ENCODE assay signal across 25 cellular contexts in genomic region chr1:234475166-234475793, GRCh38. TPM values are rescaled to one million over a fixed set of nuclear protein-coding genes. Genes with fewer than 3 reads are reported as not detected.
DNase-seq lines count a peak whose midpoint lies in the region; ATAC-seq and TF ChIP-seq lines count a peak whose summit lies in the region.
"Had no signal": no experiment of that assay in that cellular context is flagged by ENCODE, and none has a peak within 500 bp of the region (broad histone marks: within the 10 kb centered on the region; RNA-seq: fewer than 3 reads in every experiment).

No MANE protein-coding gene starts in this region.

- TF ChIP-seq RAD21 in neural cell (conservative IDR thresholded peaks at IDR 0.05): no peak

- H3K4me3 ChIP-seq in Jurkat, Clone E6-1 (ENCODE audit: low read length): peak overlapping the region; percentile 24
- H3K4me3 ChIP-seq in neural cell (ENCODE audit: low read length) (peak overlapping the region; percentile 37), tibial nerve (no peak overlapping the region)
- H3K4me3 ChIP-seq: coronary artery, heart right ventricle, sigmoid colon, transverse colon had no signal

- H3K27me3 ChIP-seq in neural cell (ENCODE audit: insufficient read depth, low read depth, low read length) (no peaks in the 10 kb centered on the region), tibial nerve (no peaks in the 10 kb centered on the region)
- H3K27me3 ChIP-seq: brain microvascular endothelial cell, heart right ventricle, transverse colon had no signal

- no peak overlapping the region for H3K27ac Mint-ChIP-seq in activated naive CD8-positive, alpha-beta T cell treated with anti-CD3 and anti-CD28 coated beads, Interleukin-2, amount 50 U/mL, for 24 hours
- H3K27ac Mint-ChIP-seq: T-cell had no signal

- no peak for TF ChIP-seq CTCF in neural cell (IDR thresholded peaks at IDR 0.05; ENCODE audit: poor library complexity, severe bottlenecking)
- no peak for TF ChIP-seq CTCF in tibial nerve (IDR thresholded peaks at IDR 0.05)

- peaks cover 3% of the 10 kb centered on the region for H3F3A ChIP-seq in neural cell (ENCODE audit: insufficient read depth, low read length, poor library complexity, severe bottlenecking)

- WGBS in tibial nerve, 2 donors: 76 to 82% methylated on average over 12 of the region's 12 CpGs

- H2AFZ ChIP-seq in neural cell (ENCODE audit: low read depth, low read length): no peak overlapping the region
- H2AFZ ChIP-seq: parathyroid adenoma had no signal

- no peak overlapping the region for H3K27ac ChIP-seq in neural cell (ENCODE audit: low read length)
- no peak overlapping the region for H3K27ac ChIP-seq in tibial nerve
- H3K27ac ChIP-seq: 22Rv1, brain microvascular endothelial cell, coronary artery, heart right ventricle, parathyroid adenoma, sigmoid colon, transverse colon had no signal

- no peak for ATAC-seq in activated naive CD8-positive, alpha-beta T cell treated with anti-CD3 and anti-CD28 coated beads, Interleukin-2, amount 50 U/mL, for 24 hours
- ATAC-seq: HCT116, heart right ventricle, Right ventricle myocardium inferior, T-cell had no signal

- H3K36me3 Mint-ChIP-seq in activated naive CD8-positive, alpha-beta T cell treated with anti-CD3 and anti-CD28 coated beads, Interleukin-2, amount 50 U/mL, for 24 hours (ENCODE audit: low read depth): peaks cover 20% of the 10 kb centered on the region

- H3K4me1 ChIP-seq in tibial nerve: peaks cover 0 to 21% (median 6%) of the 10 kb centered on the region in 4 donors
- H3K4me1 ChIP-seq: parathyroid adenoma had no signal

- H3K4me3 Mint-ChIP-seq in activated naive CD8-positive, alpha-beta T cell treated with anti-CD3 and anti-CD28 coated beads, Interleukin-2, amount 50 U/mL, for 24 hours: peak overlapping the region; percentile 21

- no peaks in the 10 kb centered on the region for H3K9me2 ChIP-seq in neural cell (ENCODE audit: insufficient read depth, low read length)

- no peaks in the 10 kb centered on the region for H3K9me3 ChIP-seq in neural cell (ENCODE audit: low read length)
- no peaks in the 10 kb centered on the region for H3K9me3 ChIP-seq in tibial nerve
- H3K9me3 ChIP-seq: heart right ventricle, sigmoid colon, transverse colon had no signal

- H3K9me3 Mint-ChIP-seq in activated naive CD8-positive, alpha-beta T cell treated with anti-CD3 and anti-CD28 coated beads, Interleukin-2, amount 50 U/mL, for 24 hours: no peaks in the 10 kb centered on the region
- H3K9me3 Mint-ChIP-seq: activated naive CD8-positive, alpha-beta T cell treated with anti-CD3 and anti-CD28 coated beads, Interleukin-2, amount 10 ng/mL, durations not matched to agents 7 days and 5 days; T-cell had no signal

- peaks cover 61% of the 10 kb centered on the region for H3K4me1 Mint-ChIP-seq in activated naive CD8-positive, alpha-beta T cell treated with anti-CD3 and anti-CD28 coated beads, Interleukin-2, amount 50 U/mL, for 24 hours

- H3K27me3 Mint-ChIP-seq in activated naive CD8-positive, alpha-beta T cell treated with anti-CD3 and anti-CD28 coated beads, Interleukin-2, amount 50 U/mL, for 24 hours: no peaks in the 10 kb centered on the region
- H3K27me3 Mint-ChIP-seq: activated naive CD8-positive, alpha-beta T cell treated with anti-CD3 and anti-CD28 coated beads, Interleukin-2, amount 10 ng/mL, durations not matched to agents 7 days and 5 days; T-cell had no signal

- no peaks in the 10 kb centered on the region for H4K20me1 ChIP-seq in neural cell (ENCODE audit: insufficient read depth)

- DNase-seq in DMS 273 (lab: John Stamatoyannopoulos, UW; ENCODE audit: unreplicated experiment) (peak; percentile 12), DMS 273 treated with DMSO at 0.1 percent for 48 hours (lab: John Stamatoyannopoulos, UW) (no peak), SHP77 (lab: John Stamatoyannopoulos, UW) (no peak), tibial nerve (ENCODE audit: low spot score in 2 of 2) (no peak), epidermal melanocyte (ENCODE audit: insufficient read length, low spot score) (no peak)
- peak; percentile 60 for DNase-seq in Jurkat, Clone E6-1 (ENCODE audit: low read depth, low spot score)
- no peak for DNase-seq in activated naive CD8-positive, alpha-beta T cell treated with anti-CD3 and anti-CD28 coated beads, Interleukin-2, amount 50 U/mL, for 24 hours
- DNase-seq: activated CD4-positive, alpha-beta T cell treated with anti-CD3 and anti-CD28 coated beads, Interleukin-2, amount 50 U/mL, for 4 hours; activated naive CD8-positive, alpha-beta T cell treated with anti-CD3 and anti-CD28 coated beads, Interleukin-2, amount 10 ng/mL, durations not matched to agents 7 days and 5 days; brain microvascular endothelial cell; heart right ventricle; islet precursor cell; NCI-H1048; NCI-H2081 treated with DMSO at 0.1 percent for 48 hours; NCI-H510A treated with DMSO at 0.1 percent for 48 hours; sigmoid colon; stimulated activated naive CD4-positive, alpha-beta T cell; T-cell; transverse colon had no signal

- TF ChIP-seq EP300 in neural cell (conservative IDR thresholded peaks at IDR 0.05; ENCODE audit: poor library complexity, severe bottlenecking) (no peak), tibial nerve (IDR thresholded peaks at IDR 0.05) (no peak)

- H3K36me3 ChIP-seq in neural cell (ENCODE audit: insufficient read depth, low read length) (no peaks in the 10 kb centered on the region), tibial nerve (peaks cover 0 to 9% (median 0%) of the 10 kb centered on the region in 3 donors)
- H3K36me3 ChIP-seq: brain microvascular endothelial cell, sigmoid colon, transverse colon had no signal

- no peak for TF ChIP-seq POLR2A in tibial nerve (IDR thresholded peaks at IDR 0.05)

- peaks cover 17% of the 10 kb centered on the region for H3K79me2 ChIP-seq in neural cell (replicated peaks; ENCODE audit: insufficient read depth, low read length)
- H3K79me2 ChIP-seq: parathyroid adenoma had no signal

- H3K4me2 ChIP-seq in neural cell (ENCODE audit: low read length): no peak overlapping the region

- no peak overlapping the region for H3K9ac ChIP-seq in neural cell (ENCODE audit: low read length)
- H3K9ac ChIP-seq: parathyroid adenoma had no signal

TF ChIP-seq in neural cell, 6 proteins besides CTCF, POLR2A, EP300 and RAD21:
- TF ChIP-seq EZH2 (IDR thresholded peaks at IDR 0.05; ENCODE audit: borderline replicate concordance, insufficient read depth, low read length, poor library complexity, severe bottlenecking): no peak
- TF ChIP-seq MXI1 (conservative IDR thresholded peaks at IDR 0.05; ENCODE audit: poor library complexity, severe bottlenecking): no peak
- TF ChIP-seq TAF1 (IDR thresholded peaks at IDR 0.05; ENCODE audit: low read depth): no peak
- TF ChIP-seq SMC3 (conservative IDR thresholded peaks at IDR 0.05; ENCODE audit: poor library complexity): no peak
- TF ChIP-seq POLR2AphosphoS5 (IDR thresholded peaks at IDR 0.05): no peak
- TF ChIP-seq, protein P1, sequence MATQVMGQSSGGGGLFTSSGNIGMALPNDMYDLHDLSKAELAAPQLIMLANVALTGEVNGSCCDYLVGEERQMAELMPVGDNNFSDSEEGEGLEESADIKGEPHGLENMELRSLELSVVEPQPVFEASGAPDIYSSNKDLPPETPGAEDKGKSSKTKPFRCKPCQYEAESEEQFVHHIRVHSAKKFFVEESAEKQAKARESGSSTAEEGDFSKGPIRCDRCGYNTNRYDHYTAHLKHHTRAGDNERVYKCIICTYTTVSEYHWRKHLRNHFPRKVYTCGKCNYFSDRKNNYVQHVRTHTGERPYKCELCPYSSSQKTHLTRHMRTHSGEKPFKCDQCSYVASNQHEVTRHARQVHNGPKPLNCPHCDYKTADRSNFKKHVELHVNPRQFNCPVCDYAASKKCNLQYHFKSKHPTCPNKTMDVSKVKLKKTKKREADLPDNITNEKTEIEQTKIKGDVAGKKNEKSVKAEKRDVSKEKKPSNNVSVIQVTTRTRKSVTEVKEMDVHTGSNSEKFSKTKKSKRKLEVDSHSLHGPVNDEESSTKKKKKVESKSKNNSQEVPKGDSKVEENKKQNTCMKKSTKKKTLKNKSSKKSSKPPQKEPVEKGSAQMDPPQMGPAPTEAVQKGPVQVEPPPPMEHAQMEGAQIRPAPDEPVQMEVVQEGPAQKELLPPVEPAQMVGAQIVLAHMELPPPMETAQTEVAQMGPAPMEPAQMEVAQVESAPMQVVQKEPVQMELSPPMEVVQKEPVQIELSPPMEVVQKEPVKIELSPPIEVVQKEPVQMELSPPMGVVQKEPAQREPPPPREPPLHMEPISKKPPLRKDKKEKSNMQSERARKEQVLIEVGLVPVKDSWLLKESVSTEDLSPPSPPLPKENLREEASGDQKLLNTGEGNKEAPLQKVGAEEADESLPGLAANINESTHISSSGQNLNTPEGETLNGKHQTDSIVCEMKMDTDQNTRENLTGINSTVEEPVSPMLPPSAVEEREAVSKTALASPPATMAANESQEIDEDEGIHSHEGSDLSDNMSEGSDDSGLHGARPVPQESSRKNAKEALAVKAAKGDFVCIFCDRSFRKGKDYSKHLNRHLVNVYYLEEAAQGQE (IDR thresholded peaks at IDR 0.05; ENCODE audit: borderline replicate concordance): no peak
TF ChIP-seq in neural cell: peak in this region for 0.

RNA-seq across cellular contexts. Expression of gene TARBP1, which starts 3.7 kb away (rescaled TPM):
- polyA plus RNA-seq in Jurkat, Clone E6-1 (2012; ENCODE audit: insufficient read depth, insufficient read length): 48.5 TPM
- 267 and 329 TPM in 2 replicates for polyA plus RNA-seq in neural cell
- 126 and 133 TPM in 2 replicates for polyA minus RNA-seq in neural cell
- total RNA-seq in tibial nerve: 10 to 100 TPM; 24.9 to 48.9 (median 34.4) TPM

Comparison
In these comparisons a context has a peak if more than half of its experiments do, and no peak if none do; other contexts are left out.
1. DNase-seq: peak in DMS 273 (single experiment) and Jurkat, Clone E6-1 (single experiment); none in DMS 273 treated with DMSO at 0.1 percent for 48 hours (single experiment), activated naive CD8-positive, alpha-beta T cell treated with anti-CD3 and anti-CD28 coated beads, Interleukin-2, amount 50 U/mL, for 24 hours (single experiment), SHP77 (0 of 2), tibial nerve (0 of 2) and epidermal melanocyte (single experiment).
2. H3K4me3 ChIP-seq: peak in Jurkat, Clone E6-1 (single experiment) and neural cell (single experiment); none in tibial nerve (0 of 4).